ENCODE assay signal across 8 cellular contexts in genomic region chr9:72315089-72315509, GRCh38.
DNase-seq lines count a peak whose midpoint lies in the region; ATAC-seq and TF ChIP-seq lines count a peak whose summit lies in the region.

No MANE protein-coding gene starts in this region.

- no peaks in the 10 kb centered on the region for H3K9me3 ChIP-seq in mucosa of stomach (ENCODE audit: control insufficient read depth, low read length)

- no peaks in the 10 kb centered on the region for H3K27me3 ChIP-seq in mucosa of stomach (ENCODE audit: control insufficient read depth, insufficient read depth, low read length)

- H3K4me1 ChIP-seq in mucosa of stomach (ENCODE audit: control insufficient read depth, insufficient read depth, low read length), result peaks cover 30% of the 10 kb centered on the region

- no peak overlapping the region for H3K4me3 ChIP-seq in mucosa of stomach (ENCODE audit: low read length)

- DNase-seq in LoVo (ENCODE audit: low spot score) (peak; percentile 77), dedifferentiated amniotic fluid mesenchymal stem cell (ENCODE audit: extremely low spot score) (peak; percentile 72), NCI-H345 treated with DMSO at 0.1 percent for 48 hours (lab: John Stamatoyannopoulos, UW; ENCODE audit: unreplicated experiment) (no peak)
- DNase-seq in activated CD8-positive, alpha-beta memory T cell treated with anti-CD3 and anti-CD28 coated beads, Interleukin-2, amount 50 U/mL, for 48 hours, result no peak

- H3K36me3 ChIP-seq in mucosa of stomach (ENCODE audit: control insufficient read depth, insufficient read depth, low read length), result no peaks in the 10 kb centered on the region

- peak overlapping the region; percentile 44 for H3K9ac ChIP-seq in mucosa of stomach (ENCODE audit: low read length)

- 0 out of 2 replicates have a peak overlapping the region, but pooled peaks have one; percentile 1 for H3K27ac ChIP-seq in 22Rv1

- ATAC-seq in GM21786 (IDR thresholded peaks at IDR 0.05; ENCODE audit: unreplicated experiment) (no peak), HG03025 (IDR thresholded peaks at IDR 0.05; ENCODE audit: low FRiP score, unreplicated experiment) (no peak)

- no peak for TF ChIP-seq CTCF in 22Rv1 (IDR thresholded peaks at IDR 0.05)

Comparison
In these comparisons a context has a peak if more than half of its experiments do, and no peak if none do; other contexts are left out.
1. DNase-seq: peak in LoVo (single experiment) and dedifferentiated amniotic fluid mesenchymal stem cell (single experiment); none in activated CD8-positive, alpha-beta memory T cell treated with anti-CD3 and anti-CD28 coated beads, Interleukin-2, amount 50 U/mL, for 48 hours (single experiment) and NCI-H345 treated with DMSO at 0.1 percent for 48 hours (single experiment).